Comparison of ENCODE assay signal across 8 cellular contexts in genomic region chr1:162854245-162854860, GRCh38. TPM values are rescaled to one million over a fixed set of nuclear protein-coding genes. Genes with fewer than 3 reads are reported as not detected.
DNase-seq lines count a peak whose midpoint lies in the region; ATAC-seq, FAIRE-seq and TF ChIP-seq lines count a peak whose summit lies in the region.

No MANE protein-coding gene starts in this region.

- H3K36me3 ChIP-seq in breast epithelium (no peaks in the 10 kb centered on the region), kidney (ENCODE audit: control insufficient read depth in 1 of 2, insufficient read depth in 2 of 2, low read length in 2 of 2) (no peaks in the 10 kb centered on the region)

- H3K4me1 Mint-ChIP-seq in activated T-helper 1 cell treated with anti-CD3 and anti-CD28 coated beads, Interleukin-12 subunit alpha, Interleukin-12 subunit beta, Interleukin-2, Interleukin-4 antibody, amounts not matched to agents 30 ng/mL and 10 ng/mL and 1 ng/mL, durations not matched to agents 14 hours and 24 hours and 36 hours (ENCODE audit: low read depth): no peaks in the 10 kb centered on the region

- H3K9ac ChIP-seq in kidney (ENCODE audit: low read length in 2 of 2): no peak overlapping the region

- H3K27me3 ChIP-seq in breast epithelium: no peaks in the 10 kb centered on the region

- no peaks in the 10 kb centered on the region for H3K36me3 Mint-ChIP-seq in activated T-helper 1 cell treated with anti-CD3 and anti-CD28 coated beads, Interleukin-12 subunit alpha, Interleukin-12 subunit beta, Interleukin-2, Interleukin-4 antibody, amounts not matched to agents 30 ng/mL and 10 ng/mL and 1 ng/mL, durations not matched to agents 14 hours and 24 hours and 36 hours (ENCODE audit: low read depth)

- TF ChIP-seq CTCF in breast epithelium (IDR thresholded peaks at IDR 0.05): peak in 2 of 3 donors; percentile 50 to 59
- TF ChIP-seq CTCF in kidney (IDR thresholded peaks at IDR 0.05; ENCODE audit: borderline replicate concordance, extremely low read depth, insufficient read depth): peak; percentile 69

- peak; percentile 71 for ATAC-seq in HG02840 (IDR thresholded peaks at IDR 0.05; ENCODE audit: low FRiP score, unreplicated experiment)

- no peak overlapping the region for H3K27ac Mint-ChIP-seq in activated T-helper 1 cell treated with anti-CD3 and anti-CD28 coated beads, Interleukin-12 subunit alpha, Interleukin-12 subunit beta, Interleukin-2, Interleukin-4 antibody, amounts not matched to agents 30 ng/mL and 10 ng/mL and 1 ng/mL, durations not matched to agents 14 hours and 24 hours and 36 hours

- intact Hi-C loops in activated T-helper 1 cell treated with anti-CD3 and anti-CD28 coated beads, Interleukin-12 subunit alpha, Interleukin-12 subunit beta, Interleukin-2, Interleukin-4 antibody, amounts not matched to agents 30 ng/mL and 10 ng/mL and 1 ng/mL, durations not matched to agents 14 hours and 24 hours and 36 hours (cut with micrococcal nuclease): loop anchor here (1.0 kb wide), 2 partner anchors 320 to 461 kb away; no protein-coding TSS in a partner anchor
- intact Hi-C loops in breast epithelium (cut with DNase I; ENCODE audit: low total_unique reads) (loop anchor here (5.0 kb wide), 1 partner anchor 227 kb away; no protein-coding TSS in a partner anchor), kidney (cut with DNase I) (loop anchor here (10.0 kb wide), 1 partner anchor 460 kb away; no protein-coding TSS in a partner anchor)

- peaks cover 4% of the 10 kb centered on the region for H3K27me3 Mint-ChIP-seq in activated T-helper 1 cell treated with anti-CD3 and anti-CD28 coated beads, Interleukin-12 subunit alpha, Interleukin-12 subunit beta, Interleukin-2, Interleukin-4 antibody, amounts not matched to agents 30 ng/mL and 10 ng/mL and 1 ng/mL, durations not matched to agents 14 hours and 24 hours and 36 hours (ENCODE audit: insufficient read depth)

- H3K4me3 ChIP-seq in breast epithelium (no peak overlapping the region), kidney (ENCODE audit: low read length in 2 of 2) (no peak overlapping the region)

- H3K9me3 ChIP-seq in breast epithelium (no peaks in the 10 kb centered on the region), kidney (ENCODE audit: control insufficient read depth in 1 of 2, low read length in 2 of 2) (no peaks in the 10 kb centered on the region)

- H3K27ac ChIP-seq in breast epithelium (no peak overlapping the region), kidney (ENCODE audit: low read depth in 2 of 2, low read length in 2 of 2) (no peak overlapping the region)

- no peak for TF ChIP-seq POLR2A in breast epithelium (IDR thresholded peaks at IDR 0.05)

- peak; percentile 94 for FAIRE-seq in kidney (lab: Jason Lieb, UNC)

- peak; percentile 9 for DNase-seq in activated T-helper 1 cell treated with Interleukin-2 at 50 U/mL for 16 hours (ENCODE audit: low read depth)
- no peak for DNase-seq in activated T-helper 1 cell treated with anti-CD3 and anti-CD28 coated beads, Interleukin-12 subunit alpha, Interleukin-12 subunit beta, Interleukin-2, Interleukin-4 antibody, amounts not matched to agents 30 ng/mL and 10 ng/mL and 1 ng/mL, durations not matched to agents 14 hours and 24 hours and 36 hours (ENCODE audit: low spot score)
- peak; percentile 76 for DNase-seq in NCI-H1694 (lab: John Stamatoyannopoulos, UW)
- DNase-seq in T-helper 9 cell: peak; percentile 24
- DNase-seq in breast epithelium (ENCODE audit: low spot score in 2 of 2): peak; percentile 20 to 55
- DNase-seq in kidney: no peak
- DNase-seq in stimulated activated CD4-positive, alpha-beta T cell treated with anti-CD3 and anti-CD28 coated beads, Interleukin-4, amount 100 ng/mL, for 24 hours: peak; percentile 54

- H3K4me3 Mint-ChIP-seq in activated T-helper 1 cell treated with anti-CD3 and anti-CD28 coated beads, Interleukin-12 subunit alpha, Interleukin-12 subunit beta, Interleukin-2, Interleukin-4 antibody, amounts not matched to agents 30 ng/mL and 10 ng/mL and 1 ng/mL, durations not matched to agents 14 hours and 24 hours and 36 hours: no peak overlapping the region

- no peaks in the 10 kb centered on the region for H3K9me3 Mint-ChIP-seq in activated T-helper 1 cell treated with anti-CD3 and anti-CD28 coated beads, Interleukin-12 subunit alpha, Interleukin-12 subunit beta, Interleukin-2, Interleukin-4 antibody, amounts not matched to agents 30 ng/mL and 10 ng/mL and 1 ng/mL, durations not matched to agents 14 hours and 24 hours and 36 hours

- H3K4me1 ChIP-seq in breast epithelium (no peaks in the 10 kb centered on the region), kidney (ENCODE audit: control insufficient read depth in 1 of 2, insufficient read depth in 1 of 2, low read depth in 1 of 2, low read length in 2 of 2) (no peaks in the 10 kb centered on the region)

RNA-seq across cellular contexts. Expression of gene CCDC190, which starts 6.6 kb away (rescaled TPM):
- not detected in 2 replicates for total RNA-seq in activated T-helper 1 cell treated with anti-CD3 and anti-CD28 coated beads, Interleukin-12 subunit alpha, Interleukin-12 subunit beta, Interleukin-2, Interleukin-4 antibody, amounts not matched to agents 30 ng/mL and 10 ng/mL and 1 ng/mL, durations not matched to agents 14 hours and 24 hours and 36 hours
- total RNA-seq in breast epithelium (not detected), kidney (0.60 TPM)
- polyA plus RNA-seq in kidney (ENCODE audit: insufficient read depth, low read depth, low replicate concordance): not detected

Comparison
In these comparisons a context has a peak if more than half of its experiments do, and no peak if none do; other contexts are left out.
1. DNase-seq: peak in activated T-helper 1 cell treated with Interleukin-2 at 50 U/mL for 16 hours (single experiment), NCI-H1694 (single experiment), T-helper 9 cell (single experiment), breast epithelium (2 of 2) and stimulated activated CD4-positive, alpha-beta T cell treated with anti-CD3 and anti-CD28 coated beads, Interleukin-4, amount 100 ng/mL, for 24 hours (single experiment); none in activated T-helper 1 cell treated with anti-CD3 and anti-CD28 coated beads, Interleukin-12 subunit alpha, Interleukin-12 subunit beta, Interleukin-2, Interleukin-4 antibody, amounts not matched to agents 30 ng/mL and 10 ng/mL and 1 ng/mL, durations not matched to agents 14 hours and 24 hours and 36 hours (single experiment) and kidney (single experiment).